Comparison of ENCODE assay signal across 1 cellular context in the genomic region with DNA sequence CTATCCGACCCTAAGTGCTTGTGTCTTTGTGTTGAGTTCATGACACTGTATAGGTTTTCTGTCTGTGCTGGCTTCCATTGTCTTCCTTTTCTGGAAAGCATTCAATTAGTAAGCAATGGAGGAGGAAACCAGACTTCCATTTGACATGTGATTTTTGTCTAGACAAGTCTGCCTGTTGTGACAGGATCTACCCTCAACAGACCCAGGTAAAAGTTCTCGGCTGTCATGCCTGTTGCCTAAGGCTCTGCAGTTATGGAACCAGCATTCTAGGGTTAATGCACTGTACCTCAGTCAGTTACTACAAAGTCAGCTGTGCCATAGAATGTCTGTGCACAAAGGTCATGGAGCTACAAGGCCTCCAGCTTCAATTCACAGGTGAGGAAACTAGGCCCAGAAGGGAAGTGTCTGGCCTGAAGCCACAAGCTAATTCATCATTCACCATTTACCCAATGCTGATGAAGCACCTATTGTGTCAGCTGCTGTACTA.
TF ChIP-seq lines count a peak whose summit lies in the region.

No MANE protein-coding gene starts in this region.

TF ChIP-seq in HepG2, 621 proteins besides CTCF, POLR2A, EP300 and RAD21 (continued from another document and continues in another):
- TF ChIP-seq, protein P1, sequence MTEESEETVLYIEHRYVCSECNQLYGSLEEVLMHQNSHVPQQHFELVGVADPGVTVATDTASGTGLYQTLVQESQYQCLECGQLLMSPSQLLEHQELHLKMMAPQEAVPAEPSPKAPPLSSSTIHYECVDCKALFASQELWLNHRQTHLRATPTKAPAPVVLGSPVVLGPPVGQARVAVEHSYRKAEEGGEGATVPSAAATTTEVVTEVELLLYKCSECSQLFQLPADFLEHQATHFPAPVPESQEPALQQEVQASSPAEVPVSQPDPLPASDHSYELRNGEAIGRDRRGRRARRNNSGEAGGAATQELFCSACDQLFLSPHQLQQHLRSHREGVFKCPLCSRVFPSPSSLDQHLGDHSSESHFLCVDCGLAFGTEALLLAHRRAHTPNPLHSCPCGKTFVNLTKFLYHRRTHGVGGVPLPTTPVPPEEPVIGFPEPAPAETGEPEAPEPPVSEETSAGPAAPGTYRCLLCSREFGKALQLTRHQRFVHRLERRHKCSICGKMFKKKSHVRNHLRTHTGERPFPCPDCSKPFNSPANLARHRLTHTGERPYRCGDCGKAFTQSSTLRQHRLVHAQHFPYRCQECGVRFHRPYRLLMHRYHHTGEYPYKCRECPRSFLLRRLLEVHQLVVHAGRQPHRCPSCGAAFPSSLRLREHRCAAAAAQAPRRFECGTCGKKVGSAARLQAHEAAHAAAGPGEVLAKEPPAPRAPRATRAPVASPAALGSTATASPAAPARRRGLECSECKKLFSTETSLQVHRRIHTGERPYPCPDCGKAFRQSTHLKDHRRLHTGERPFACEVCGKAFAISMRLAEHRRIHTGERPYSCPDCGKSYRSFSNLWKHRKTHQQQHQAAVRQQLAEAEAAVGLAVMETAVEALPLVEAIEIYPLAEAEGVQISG (CRISPR knock-in tag; IDR thresholded peaks at IDR 0.05) = no peak
- no peak for TF ChIP-seq ZNF772 (CRISPR knock-in tag; IDR thresholded peaks at IDR 0.05)
- TF ChIP-seq ZSCAN12 (CRISPR knock-in tag; IDR thresholded peaks at IDR 0.05) = no peak
- TF ChIP-seq RBAK (CRISPR knock-in tag; IDR thresholded peaks at IDR 0.05) = no peak
- TF ChIP-seq RBM22 (optimal IDR thresholded peaks at IDR 0.05; ENCODE audit: low read length) = peak; percentile 85
- TF ChIP-seq, protein P2, sequence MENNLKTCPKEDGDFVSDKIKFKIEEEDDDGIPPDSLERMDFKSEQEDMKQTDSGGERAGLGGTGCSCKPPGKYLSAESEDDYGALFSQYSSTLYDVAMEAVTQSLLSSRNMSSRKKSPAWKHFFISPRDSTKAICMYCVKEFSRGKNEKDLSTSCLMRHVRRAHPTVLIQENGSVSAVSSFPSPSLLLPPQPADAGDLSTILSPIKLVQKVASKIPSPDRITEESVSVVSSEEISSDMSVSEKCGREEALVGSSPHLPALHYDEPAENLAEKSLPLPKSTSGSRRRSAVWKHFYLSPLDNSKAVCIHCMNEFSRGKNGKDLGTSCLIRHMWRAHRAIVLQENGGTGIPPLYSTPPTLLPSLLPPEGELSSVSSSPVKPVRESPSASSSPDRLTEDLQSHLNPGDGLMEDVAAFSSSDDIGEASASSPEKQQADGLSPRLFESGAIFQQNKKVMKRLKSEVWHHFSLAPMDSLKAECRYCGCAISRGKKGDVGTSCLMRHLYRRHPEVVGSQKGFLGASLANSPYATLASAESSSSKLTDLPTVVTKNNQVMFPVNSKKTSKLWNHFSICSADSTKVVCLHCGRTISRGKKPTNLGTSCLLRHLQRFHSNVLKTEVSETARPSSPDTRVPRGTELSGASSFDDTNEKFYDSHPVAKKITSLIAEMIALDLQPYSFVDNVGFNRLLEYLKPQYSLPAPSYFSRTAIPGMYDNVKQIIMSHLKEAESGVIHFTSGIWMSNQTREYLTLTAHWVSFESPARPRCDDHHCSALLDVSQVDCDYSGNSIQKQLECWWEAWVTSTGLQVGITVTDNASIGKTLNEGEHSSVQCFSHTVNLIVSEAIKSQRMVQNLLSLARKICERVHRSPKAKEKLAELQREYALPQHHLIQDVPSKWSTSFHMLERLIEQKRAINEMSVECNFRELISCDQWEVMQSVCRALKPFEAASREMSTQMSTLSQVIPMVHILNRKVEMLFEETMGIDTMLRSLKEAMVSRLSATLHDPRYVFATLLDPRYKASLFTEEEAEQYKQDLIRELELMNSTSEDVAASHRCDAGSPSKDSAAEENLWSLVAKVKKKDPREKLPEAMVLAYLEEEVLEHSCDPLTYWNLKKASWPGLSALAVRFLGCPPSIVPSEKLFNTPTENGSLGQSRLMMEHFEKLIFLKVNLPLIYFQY (CRISPR knock-in tag; IDR thresholded peaks at IDR 0.05; ENCODE audit: borderline replicate concordance) = no peak
- TF ChIP-seq, protein P3, sequence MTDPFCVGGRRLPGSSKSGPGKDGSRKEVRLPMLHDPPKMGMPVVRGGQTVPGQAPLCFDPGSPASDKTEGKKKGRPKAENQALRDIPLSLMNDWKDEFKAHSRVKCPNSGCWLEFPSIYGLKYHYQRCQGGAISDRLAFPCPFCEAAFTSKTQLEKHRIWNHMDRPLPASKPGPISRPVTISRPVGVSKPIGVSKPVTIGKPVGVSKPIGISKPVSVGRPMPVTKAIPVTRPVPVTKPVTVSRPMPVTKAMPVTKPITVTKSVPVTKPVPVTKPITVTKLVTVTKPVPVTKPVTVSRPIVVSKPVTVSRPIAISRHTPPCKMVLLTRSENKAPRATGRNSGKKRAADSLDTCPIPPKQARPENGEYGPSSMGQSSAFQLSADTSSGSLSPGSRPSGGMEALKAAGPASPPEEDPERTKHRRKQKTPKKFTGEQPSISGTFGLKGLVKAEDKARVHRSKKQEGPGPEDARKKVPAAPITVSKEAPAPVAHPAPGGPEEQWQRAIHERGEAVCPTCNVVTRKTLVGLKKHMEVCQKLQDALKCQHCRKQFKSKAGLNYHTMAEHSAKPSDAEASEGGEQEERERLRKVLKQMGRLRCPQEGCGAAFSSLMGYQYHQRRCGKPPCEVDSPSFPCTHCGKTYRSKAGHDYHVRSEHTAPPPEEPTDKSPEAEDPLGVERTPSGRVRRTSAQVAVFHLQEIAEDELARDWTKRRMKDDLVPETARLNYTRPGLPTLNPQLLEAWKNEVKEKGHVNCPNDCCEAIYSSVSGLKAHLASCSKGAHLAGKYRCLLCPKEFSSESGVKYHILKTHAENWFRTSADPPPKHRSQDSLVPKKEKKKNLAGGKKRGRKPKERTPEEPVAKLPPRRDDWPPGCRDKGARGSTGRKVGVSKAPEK (CRISPR knock-in tag; IDR thresholded peaks at IDR 0.05; ENCODE audit: borderline replicate concordance) = no peak
- TF ChIP-seq TARDBP (CRISPR knock-in tag; IDR thresholded peaks at IDR 0.05) = 0 out of 2 replicates have a peak, but pooled peaks have one; percentile 26
- no peak for TF ChIP-seq HMGA1 (CRISPR knock-in tag; conservative IDR thresholded peaks at IDR 0.05)
- TF ChIP-seq, protein P4, sequence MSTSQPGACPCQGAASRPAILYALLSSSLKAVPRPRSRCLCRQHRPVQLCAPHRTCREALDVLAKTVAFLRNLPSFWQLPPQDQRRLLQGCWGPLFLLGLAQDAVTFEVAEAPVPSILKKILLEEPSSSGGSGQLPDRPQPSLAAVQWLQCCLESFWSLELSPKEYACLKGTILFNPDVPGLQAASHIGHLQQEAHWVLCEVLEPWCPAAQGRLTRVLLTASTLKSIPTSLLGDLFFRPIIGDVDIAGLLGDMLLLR (CRISPR knock-in tag; IDR thresholded peaks at IDR 0.05) = no peak
- TF ChIP-seq, protein P5, sequence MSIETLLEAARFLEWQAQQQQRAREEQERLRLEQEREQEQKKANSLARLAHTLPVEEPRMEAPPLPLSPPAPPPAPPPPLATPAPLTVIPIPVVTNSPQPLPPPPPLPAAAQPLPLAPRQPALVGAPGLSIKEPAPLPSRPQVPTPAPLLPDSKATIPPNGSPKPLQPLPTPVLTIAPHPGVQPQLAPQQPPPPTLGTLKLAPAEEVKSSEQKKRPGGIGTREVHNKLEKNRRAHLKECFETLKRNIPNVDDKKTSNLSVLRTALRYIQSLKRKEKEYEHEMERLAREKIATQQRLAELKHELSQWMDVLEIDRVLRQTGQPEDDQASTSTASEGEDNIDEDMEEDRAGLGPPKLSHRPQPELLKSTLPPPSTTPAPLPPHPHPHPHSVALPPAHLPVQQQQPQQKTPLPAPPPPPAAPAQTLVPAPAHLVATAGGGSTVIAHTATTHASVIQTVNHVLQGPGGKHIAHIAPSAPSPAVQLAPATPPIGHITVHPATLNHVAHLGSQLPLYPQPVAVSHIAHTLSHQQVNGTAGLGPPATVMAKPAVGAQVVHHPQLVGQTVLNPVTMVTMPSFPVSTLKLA (IDR thresholded peaks at IDR 0.05) = no peak
- TF ChIP-seq, protein P6, sequence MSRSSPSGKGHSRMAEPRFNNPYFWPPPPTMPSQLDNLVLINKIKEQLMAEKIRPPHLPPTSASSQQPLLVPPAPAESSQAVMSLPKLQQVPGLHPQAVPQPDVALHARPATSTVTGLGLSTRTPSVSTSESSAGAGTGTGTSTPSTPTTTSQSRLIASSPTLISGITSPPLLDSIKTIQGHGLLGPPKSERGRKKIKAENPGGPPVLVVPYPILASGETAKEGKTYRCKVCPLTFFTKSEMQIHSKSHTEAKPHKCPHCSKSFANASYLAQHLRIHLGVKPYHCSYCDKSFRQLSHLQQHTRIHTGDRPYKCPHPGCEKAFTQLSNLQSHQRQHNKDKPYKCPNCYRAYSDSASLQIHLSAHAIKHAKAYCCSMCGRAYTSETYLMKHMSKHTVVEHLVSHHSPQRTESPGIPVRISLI (CRISPR knock-in tag; IDR thresholded peaks at IDR 0.05; ENCODE audit: borderline replicate concordance) = no peak
- no peak for TF ChIP-seq EEA1 (CRISPR knock-in tag; IDR thresholded peaks at IDR 0.05; ENCODE audit: borderline replicate concordance)
- peak; percentile 65 for TF ChIP-seq HNF4A (CRISPR knock-in tag; IDR thresholded peaks at IDR 0.05)
- no peak for TF ChIP-seq RBM39 (IDR thresholded peaks at IDR 0.05; ENCODE audit: low read depth, low read length, poor library complexity, severe bottlenecking)
- TF ChIP-seq, protein P7, sequence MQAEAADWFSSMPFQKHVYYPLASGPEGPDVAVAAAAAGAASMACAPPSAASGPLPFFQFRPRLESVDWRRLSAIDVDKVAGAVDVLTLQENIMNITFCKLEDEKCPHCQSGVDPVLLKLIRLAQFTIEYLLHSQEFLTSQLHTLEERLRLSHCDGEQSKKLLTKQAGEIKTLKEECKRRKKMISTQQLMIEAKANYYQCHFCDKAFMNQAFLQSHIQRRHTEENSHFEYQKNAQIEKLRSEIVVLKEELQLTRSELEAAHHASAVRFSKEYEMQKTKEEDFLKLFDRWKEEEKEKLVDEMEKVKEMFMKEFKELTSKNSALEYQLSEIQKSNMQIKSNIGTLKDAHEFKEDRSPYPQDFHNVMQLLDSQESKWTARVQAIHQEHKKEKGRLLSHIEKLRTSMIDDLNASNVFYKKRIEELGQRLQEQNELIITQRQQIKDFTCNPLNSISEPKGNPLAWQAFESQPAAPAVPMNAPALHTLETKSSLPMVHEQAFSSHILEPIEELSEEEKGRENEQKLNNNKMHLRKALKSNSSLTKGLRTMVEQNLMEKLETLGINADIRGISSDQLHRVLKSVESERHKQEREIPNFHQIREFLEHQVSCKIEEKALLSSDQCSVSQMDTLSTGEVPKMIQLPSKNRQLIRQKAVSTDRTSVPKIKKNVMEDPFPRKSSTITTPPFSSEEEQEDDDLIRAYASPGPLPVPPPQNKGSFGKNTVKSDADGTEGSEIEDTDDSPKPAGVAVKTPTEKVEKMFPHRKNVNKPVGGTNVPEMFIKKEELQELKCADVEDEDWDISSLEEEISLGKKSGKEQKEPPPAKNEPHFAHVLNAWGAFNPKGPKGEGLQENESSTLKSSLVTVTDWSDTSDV (CRISPR knock-in tag; IDR thresholded peaks at IDR 0.05) = no peak
- TF ChIP-seq NCOA2 (CRISPR knock-in tag; IDR thresholded peaks at IDR 0.05) = no peak
- no peak for TF ChIP-seq ZNF546 (CRISPR knock-in tag; conservative IDR thresholded peaks at IDR 0.05)
- no peak for TF ChIP-seq ZNF644 (CRISPR knock-in tag; IDR thresholded peaks at IDR 0.05; ENCODE audit: low read depth)
- TF ChIP-seq ATM (IDR thresholded peaks at IDR 0.05; ENCODE audit: borderline replicate concordance) = no peak
- TF ChIP-seq, protein P8, sequence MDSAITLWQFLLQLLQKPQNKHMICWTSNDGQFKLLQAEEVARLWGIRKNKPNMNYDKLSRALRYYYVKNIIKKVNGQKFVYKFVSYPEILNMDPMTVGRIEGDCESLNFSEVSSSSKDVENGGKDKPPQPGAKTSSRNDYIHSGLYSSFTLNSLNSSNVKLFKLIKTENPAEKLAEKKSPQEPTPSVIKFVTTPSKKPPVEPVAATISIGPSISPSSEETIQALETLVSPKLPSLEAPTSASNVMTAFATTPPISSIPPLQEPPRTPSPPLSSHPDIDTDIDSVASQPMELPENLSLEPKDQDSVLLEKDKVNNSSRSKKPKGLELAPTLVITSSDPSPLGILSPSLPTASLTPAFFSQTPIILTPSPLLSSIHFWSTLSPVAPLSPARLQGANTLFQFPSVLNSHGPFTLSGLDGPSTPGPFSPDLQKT (CRISPR knock-in tag; IDR thresholded peaks at IDR 0.05; ENCODE audit: borderline replicate concordance) = no peak
- TF ChIP-seq ZNF567 (CRISPR knock-in tag; IDR thresholded peaks at IDR 0.05; ENCODE audit: borderline replicate concordance) = no peak
- TF ChIP-seq RFX1 (IDR thresholded peaks at IDR 0.05) = no peak
- TF ChIP-seq SRSF4 (IDR thresholded peaks at IDR 0.05; ENCODE audit: low read depth, low read length, poor library complexity, severe bottlenecking) = no peak
- TF ChIP-seq HOXA5 (CRISPR knock-in tag; IDR thresholded peaks at IDR 0.05) = no peak
- TF ChIP-seq, protein P9, sequence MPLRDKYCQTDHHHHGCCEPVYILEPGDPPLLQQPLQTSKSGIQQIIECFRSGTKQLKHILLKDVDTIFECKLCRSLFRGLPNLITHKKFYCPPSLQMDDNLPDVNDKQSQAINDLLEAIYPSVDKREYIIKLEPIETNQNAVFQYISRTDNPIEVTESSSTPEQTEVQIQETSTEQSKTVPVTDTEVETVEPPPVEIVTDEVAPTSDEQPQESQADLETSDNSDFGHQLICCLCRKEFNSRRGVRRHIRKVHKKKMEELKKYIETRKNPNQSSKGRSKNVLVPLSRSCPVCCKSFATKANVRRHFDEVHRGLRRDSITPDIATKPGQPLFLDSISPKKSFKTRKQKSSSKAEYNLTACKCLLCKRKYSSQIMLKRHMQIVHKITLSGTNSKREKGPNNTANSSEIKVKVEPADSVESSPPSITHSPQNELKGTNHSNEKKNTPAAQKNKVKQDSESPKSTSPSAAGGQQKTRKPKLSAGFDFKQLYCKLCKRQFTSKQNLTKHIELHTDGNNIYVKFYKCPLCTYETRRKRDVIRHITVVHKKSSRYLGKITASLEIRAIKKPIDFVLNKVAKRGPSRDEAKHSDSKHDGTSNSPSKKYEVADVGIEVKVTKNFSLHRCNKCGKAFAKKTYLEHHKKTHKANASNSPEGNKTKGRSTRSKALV (CRISPR knock-in tag; IDR thresholded peaks at IDR 0.05) = no peak
- TF ChIP-seq, protein P10, sequence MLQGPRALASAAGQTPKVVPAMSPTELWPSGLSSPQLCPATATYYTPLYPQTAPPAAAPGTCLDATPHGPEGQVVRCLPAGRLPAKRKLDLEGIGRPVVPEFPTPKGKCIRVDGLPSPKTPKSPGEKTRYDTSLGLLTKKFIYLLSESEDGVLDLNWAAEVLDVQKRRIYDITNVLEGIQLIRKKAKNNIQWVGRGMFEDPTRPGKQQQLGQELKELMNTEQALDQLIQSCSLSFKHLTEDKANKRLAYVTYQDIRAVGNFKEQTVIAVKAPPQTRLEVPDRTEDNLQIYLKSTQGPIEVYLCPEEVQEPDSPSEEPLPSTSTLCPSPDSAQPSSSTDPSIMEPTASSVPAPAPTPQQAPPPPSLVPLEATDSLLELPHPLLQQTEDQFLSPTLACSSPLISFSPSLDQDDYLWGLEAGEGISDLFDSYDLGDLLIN (CRISPR knock-in tag; IDR thresholded peaks at IDR 0.05; ENCODE audit: borderline replicate concordance) = no peak
- no peak for TF ChIP-seq ZNF274 (CRISPR knock-in tag; IDR thresholded peaks at IDR 0.05)
- no peak for TF ChIP-seq RORA (CRISPR knock-in tag; IDR thresholded peaks at IDR 0.05)
- no peak for TF ChIP-seq SPEN (CRISPR knock-in tag; IDR thresholded peaks at IDR 0.05; ENCODE audit: low read depth)
- no peak for TF ChIP-seq FOXA3 (CRISPR knock-in tag; IDR thresholded peaks at IDR 0.05)
